ENCODE assay signal across 22 cellular contexts in genomic region chr9:86262436-86262835, GRCh38. TPM values are rescaled to one million over a fixed set of nuclear protein-coding genes. Genes with fewer than 3 reads are reported as not detected.
A peak's percentile ranks its signal among the peaks of the same experiment; 100 is the strongest.
DNase-seq lines count a peak whose midpoint lies in the region; ATAC-seq and TF ChIP-seq lines count a peak whose summit lies in the region.
"Had no signal": no experiment of that assay in that cellular context is flagged by ENCODE, and none has a peak within 500 bp of the region (broad histone marks: within the 10 kb centered on the region; RNA-seq: fewer than 3 reads in every experiment).

No MANE protein-coding gene starts in this region.

- H2AFZ ChIP-seq in IMR-90 (replicated peaks; ENCODE audit: low read length, poor library complexity) (no peak overlapping the region), neuronal stem cell (ENCODE audit: low read length) (peak overlapping the region; percentile 33)

- H3K9ac ChIP-seq in IMR-90 (ENCODE audit: low read depth, low read length), result no peak overlapping the region
- no peak overlapping the region for H3K9ac ChIP-seq in neuronal stem cell (ENCODE audit: low read depth, low read length, poor library complexity)
- H3K9ac ChIP-seq: BLaER1, SK-N-SH had no signal

- H3K27me3 Mint-ChIP-seq in endothelial cell (ENCODE audit: unreplicated experiment), result peaks cover under 1% of the 10 kb centered on the region
- H3K27me3 Mint-ChIP-seq in activated T-helper 17 cell treated with anti-CD3 and anti-CD28 coated beads, Interleukin-2, amount 50 U/mL, for 72 hours, result no peaks in the 10 kb centered on the region
- H3K27me3 Mint-ChIP-seq: CD4-positive, CD25-positive, alpha-beta regulatory T cell had no signal

- H3K9me1 ChIP-seq in IMR-90 (ENCODE audit: insufficient read depth, low read length), result peaks cover 19% of the 10 kb centered on the region; the same call in 1 of the 2 replicates

- no peaks in the 10 kb centered on the region for H4K20me1 ChIP-seq in IMR-90 (ENCODE audit: insufficient read depth, low read length)

- in situ Hi-C loops in IMR-90 (cut with MboI; ENCODE audit: low sequenced_read_pairs), result no loop called here

- 68 to 84% methylated on average over 4 of the region's 4 CpGs for WGBS in heart right ventricle, 2 donors
- no CpG with 5 or more reads among the region's 4 CpGs for WGBS in IMR-90 (ENCODE audit: extremely low coverage in 2 of 2, insufficient read length in 1 of 2), 2 experiments
- no CpG with 5 or more reads among the region's 4 CpGs for WGBS in neuronal stem cell (ENCODE audit: extremely low coverage in 2 of 2, insufficient read length in 2 of 2, insufficient replicate concordance in 1 of 2), 2 donors
- 77 to 78% methylated on average over 4 of the region's 4 CpGs for WGBS in gastroesophageal sphincter (ENCODE audit: low coverage in 1 of 2), 2 donors

- H3K27me3 ChIP-seq in heart right ventricle (no peaks in the 10 kb centered on the region), IMR-90 (ENCODE audit: control insufficient read depth, insufficient read depth, low read length) (no peaks in the 10 kb centered on the region), neuronal stem cell (ENCODE audit: control insufficient read depth in 3 of 3, insufficient read depth in 3 of 3, low read depth in 1 of 3, low read length in 3 of 3) (no peaks in the 10 kb centered on the region), gastroesophageal sphincter (no peaks in the 10 kb centered on the region)
- H3K27me3 ChIP-seq: BLaER1 had no signal

- TF ChIP-seq CTCF in heart right ventricle (IDR thresholded peaks at IDR 0.05) (no peak), IMR-90 (conservative IDR thresholded peaks at IDR 0.05; ENCODE audit: low read depth, low read length) (no peak), endothelial cell (IDR thresholded peaks at IDR 0.05; ENCODE audit: unreplicated experiment) (no peak), gastroesophageal sphincter (IDR thresholded peaks at IDR 0.05) (no peak)

- no peak overlapping the region for H3K56ac ChIP-seq in IMR-90 (ENCODE audit: extremely low read depth, insufficient read depth, low read length)

- H3K9me3 ChIP-seq in heart right ventricle, result no peaks in the 10 kb centered on the region
- no peaks in the 10 kb centered on the region for H3K9me3 ChIP-seq in IMR-90 (ENCODE audit: control insufficient read depth, insufficient read depth, low read length)
- no peaks in the 10 kb centered on the region for H3K9me3 ChIP-seq in neuronal stem cell (replicated peaks in 1 of 2; ENCODE audit: control insufficient read depth in 2 of 2, insufficient read depth in 1 of 2, low read depth in 1 of 2, low read length in 2 of 2)
- H3K9me3 ChIP-seq in gastroesophageal sphincter, result no peaks in the 10 kb centered on the region
- H3K9me3 ChIP-seq: BLaER1, HAP-1, SK-N-SH had no signal

- intact Hi-C loops in heart right ventricle (cut with DNase I) (no loop called here), cardiac septum (cut with DNase I) (no loop called here), IMR-90 (cut with micrococcal nuclease) (no loop called here)

- TF ChIP-seq POLR2A in IMR-90 (IDR thresholded peaks at IDR 0.05; ENCODE audit: low read depth, low read length) (no peak), gastroesophageal sphincter (IDR thresholded peaks at IDR 0.05) (no peak)

- DNase-seq in heart right ventricle, result no peak
- DNase-seq in cardiac septum (ENCODE audit: low spot score), result no peak
- DNase-seq in IMR-90, result no peak
- DNase-seq in endothelial cell (ENCODE audit: low spot score), result peak; percentile 18
- no peak for DNase-seq in neuronal stem cell (ENCODE audit: low spot score)
- DNase-seq in NOMO-1 treated with DMSO at 0.1 percent for 48 hours (lab: John Stamatoyannopoulos, UW; ENCODE audit: unreplicated experiment), result no peak
- DNase-seq: CD4-positive, CD25-positive, alpha-beta regulatory T cell; DMS153; DND-41; NCI-H1048; NCI-H1417; NCI-H1694; NCI-H2029 treated with DMSO at 0.1 percent for 48 hours; NCI-H2227 treated with DMSO at 0.1 percent for 48 hours; NCI-H526 treated with DMSO at 0.1 percent for 48 hours; SK-N-SH had no signal

- no peak overlapping the region for H3K18ac ChIP-seq in IMR-90 (ENCODE audit: low read depth, low read length)
- no peak overlapping the region for H3K18ac ChIP-seq in neuronal stem cell (ENCODE audit: low read length)

- H3K4me1 ChIP-seq in heart right ventricle, result peaks cover 0 to 16% (median 0%) of the 10 kb centered on the region in 9 donors
- peaks cover 4% of the 10 kb centered on the region; the same call in 1 of the 2 replicates for H3K4me1 ChIP-seq in IMR-90 (ENCODE audit: control insufficient read depth, insufficient read depth, low read length)
- peaks cover 11 to 20% of the 10 kb centered on the region in 2 donors for H3K4me1 ChIP-seq in neuronal stem cell (ENCODE audit: control insufficient read depth in 2 of 2, insufficient read depth in 1 of 2, low read depth in 1 of 2, low read length in 2 of 2)
- no peaks in the 10 kb centered on the region for H3K4me1 ChIP-seq in gastroesophageal sphincter
- H3K4me1 ChIP-seq: BLaER1, HAP-1 had no signal

- no peak overlapping the region for H2BK12ac ChIP-seq in neuronal stem cell (ENCODE audit: low read length)

- H2BK120ac ChIP-seq in IMR-90 (ENCODE audit: low read depth, low read length), result no peak overlapping the region
- no peak overlapping the region for H2BK120ac ChIP-seq in neuronal stem cell (ENCODE audit: low read depth, low read length)

- H3K4me2 ChIP-seq in IMR-90 (ENCODE audit: low read depth, low read length) (no peak overlapping the region), neuronal stem cell (ENCODE audit: insufficient read depth, low read length, poor library complexity, severe bottlenecking) (no peak overlapping the region)
- H3K4me2 ChIP-seq: BLaER1, SK-N-SH had no signal

- no peak overlapping the region for H4K91ac ChIP-seq in IMR-90 (ENCODE audit: insufficient read depth, low read depth, low read length)
- H4K91ac ChIP-seq in neuronal stem cell (ENCODE audit: low read depth, low read length, poor library complexity), result no peak overlapping the region

- peaks cover 0 to 10% of the 10 kb centered on the region in 2 experiments for H3K79me1 ChIP-seq in IMR-90 (ENCODE audit: low read depth in 1 of 2, low read length in 2 of 2)
- H3K79me1 ChIP-seq in neuronal stem cell (ENCODE audit: low read depth, low read length), result peaks cover 2% of the 10 kb centered on the region

- H2AK5ac ChIP-seq in IMR-90 (ENCODE audit: low read depth, low read length) (no peak overlapping the region), neuronal stem cell (ENCODE audit: low read depth, low read length) (no peak overlapping the region)

- ATAC-seq in heart right ventricle (peak in 6 of 8 donors; percentile 44 to 70 (median 56)), IMR-90 (ENCODE audit: low read depth) (no peak), gastroesophageal sphincter (no peak)
- no peak for ATAC-seq in activated T-helper 17 cell treated with anti-CD3 and anti-CD28 coated beads, Interleukin-2, amount 50 U/mL, for 72 hours (replicated peaks)
- ATAC-seq: Panc1 had no signal

- H3K4me3 Mint-ChIP-seq in endothelial cell (ENCODE audit: unreplicated experiment), result peak overlapping the region; percentile 64
- no peak overlapping the region for H3K4me3 Mint-ChIP-seq in activated T-helper 17 cell treated with anti-CD3 and anti-CD28 coated beads, Interleukin-2, amount 50 U/mL, for 72 hours
- H3K4me3 Mint-ChIP-seq: CD4-positive, CD25-positive, alpha-beta regulatory T cell had no signal

- no peak overlapping the region for H2BK15ac ChIP-seq in IMR-90 (ENCODE audit: low read depth, low read length)
- H2BK15ac ChIP-seq in neuronal stem cell (ENCODE audit: low read length), result no peak overlapping the region

- peak overlapping the region; percentile 94 for H3K27ac Mint-ChIP-seq in endothelial cell (ENCODE audit: unreplicated experiment)
- no peak overlapping the region for H3K27ac Mint-ChIP-seq in activated T-helper 17 cell treated with anti-CD3 and anti-CD28 coated beads, Interleukin-2, amount 50 U/mL, for 72 hours

- H3K4me3 ChIP-seq in heart right ventricle (no peak overlapping the region), IMR-90 (ENCODE audit: insufficient read depth, low read depth, low read length) (no peak overlapping the region), neuronal stem cell (ENCODE audit: low read length in 2 of 2) (no peak overlapping the region), gastroesophageal sphincter (no peak overlapping the region)
- H3K4me3 ChIP-seq: BLaER1, HAP-1 had no signal

- H3K4me1 Mint-ChIP-seq in endothelial cell (ENCODE audit: unreplicated experiment), result peaks cover 48% of the 10 kb centered on the region
- no peaks in the 10 kb centered on the region for H3K4me1 Mint-ChIP-seq in activated T-helper 17 cell treated with anti-CD3 and anti-CD28 coated beads, Interleukin-2, amount 50 U/mL, for 72 hours

- H3K36me3 ChIP-seq in heart right ventricle, result peaks cover 0 to 63% (median 5%) of the 10 kb centered on the region in 9 donors
- H3K36me3 ChIP-seq in IMR-90 (ENCODE audit: control insufficient read depth, insufficient read depth, low read length), result peaks cover 18% of the 10 kb centered on the region
- H3K36me3 ChIP-seq in neuronal stem cell (replicated peaks in 1 of 2; ENCODE audit: control insufficient read depth in 2 of 2, insufficient read depth in 2 of 2, low read length in 2 of 2), result peaks cover 0 to 35% of the 10 kb centered on the region in 2 donors
- H3K36me3 ChIP-seq in gastroesophageal sphincter, result peaks cover 0 to 65% of the 10 kb centered on the region in 2 donors

- no peaks in the 10 kb centered on the region for H3K9me3 Mint-ChIP-seq in endothelial cell (ENCODE audit: unreplicated experiment)
- H3K9me3 Mint-ChIP-seq in activated T-helper 17 cell treated with anti-CD3 and anti-CD28 coated beads, Interleukin-2, amount 50 U/mL, for 72 hours, result no peaks in the 10 kb centered on the region

- peak overlapping the region; percentile 81 for H2AK9ac ChIP-seq in IMR-90 (replicated peaks; ENCODE audit: low read depth, low read length, poor library complexity)

- no peak for TF ChIP-seq RAD21 in IMR-90 (IDR thresholded peaks at IDR 0.05; ENCODE audit: low read length)

- H3K27ac ChIP-seq in heart right ventricle (peak overlapping the region in 1 of 10 donors; percentile 7), IMR-90 (ENCODE audit: insufficient read depth, low read length) (no peak overlapping the region), neuronal stem cell (replicated peaks; ENCODE audit: low read length) (no peak overlapping the region), gastroesophageal sphincter (no peak overlapping the region)
- H3K27ac ChIP-seq: BLaER1, RWPE1 had no signal

- POLR2A ChIA-PET in IMR-90 (lab: Charles Lee; ENCODE audit: unreplicated experiment), result no interaction called here

- no peak overlapping the region for H3K4ac ChIP-seq in IMR-90 (ENCODE audit: low read depth, low read length)
- H3K4ac ChIP-seq in neuronal stem cell (ENCODE audit: low read length), result no peak overlapping the region

- dilution Hi-C loops in IMR-90 (cut with HindIII; ENCODE audit: low sequenced_read_pairs, unreplicated experiment), result no loop called here

- H3K36me3 Mint-ChIP-seq in endothelial cell (ENCODE audit: low read depth, unreplicated experiment), result peaks cover 16% of the 10 kb centered on the region
- H3K36me3 Mint-ChIP-seq in activated T-helper 17 cell treated with anti-CD3 and anti-CD28 coated beads, Interleukin-2, amount 50 U/mL, for 72 hours (ENCODE audit: low read depth), result peaks cover 64% of the 10 kb centered on the region

- H4K8ac ChIP-seq in IMR-90 (ENCODE audit: low read depth in 2 of 2, low read length in 2 of 2) (no peak overlapping the region), neuronal stem cell (ENCODE audit: low read depth, low read length) (no peak overlapping the region)

- no peak overlapping the region for H4K5ac ChIP-seq in IMR-90 (ENCODE audit: low read depth, low read length)

- H2BK20ac ChIP-seq in IMR-90 (ENCODE audit: low read depth, low read length), result no peak overlapping the region

- BruUV-seq in IMR-90 (replicated peaks; lab: Mats Ljungman, UMichigan), result no TSS peak

- CTCF ChIA-PET in IMR-90 (lab: Yijun Ruan, JAX), result interaction anchor here (1.0 kb wide), 1 partner anchor 13 kb away, joined by 4 read pairs; no protein-coding TSS in a partner anchor

- H3K23ac ChIP-seq in IMR-90 (ENCODE audit: low read depth, low read length) (no peak overlapping the region), neuronal stem cell (ENCODE audit: low read depth, low read length, poor library complexity) (no peak overlapping the region)

- H2BK5ac ChIP-seq in IMR-90 (ENCODE audit: low read depth, low read length, poor library complexity, severe bottlenecking) (no peak overlapping the region), neuronal stem cell (ENCODE audit: low read length) (no peak overlapping the region)

- no peak for TF ChIP-seq EP300 in gastroesophageal sphincter (IDR thresholded peaks at IDR 0.05)

- H3K14ac ChIP-seq in IMR-90 (replicated peaks; ENCODE audit: low read depth, low read length) (no peak overlapping the region), neuronal stem cell (ENCODE audit: low read length) (no peak overlapping the region)

RNA-seq across cellular contexts. Expression of gene C9orf153, which starts 3.0 kb away (rescaled TPM):
- total RNA-seq in heart right ventricle (under 1 TPM in 8 of 10 donors, not detected in 2; 0.14 to 0.72 (median 0.34) TPM), cardiac septum (not detected), IMR-90 (2012; rRNA removed) (not detected in 2 replicates), endothelial cell (ENCODE audit: unreplicated experiment) (0.36 TPM), gastroesophageal sphincter (under 1 TPM in 3 of 4 donors, not detected in 1; 0.31 to 0.54 (median 0.47) TPM)
- polyA plus RNA-seq in heart right ventricle (under 1 TPM; 0.06 to 0.44 TPM), IMR-90 (2012; rRNA removed) (not detected in 2 replicates)
- not detected in 2 replicates for polyA plus RNA-seq in IMR-90 (2012; cell fraction: cytosol; rRNA removed)
- 0.07 TPM in 1 of 2 replicates, not detected in the other for polyA plus RNA-seq in IMR-90 (2012; cell fraction: nucleus; rRNA removed; ENCODE audit: low replicate concordance)
- polyA plus RNA-seq in neuronal stem cell (2013, experiment 1 of 2), result 0.08 TPM
- polyA plus RNA-seq in neuronal stem cell (2013, experiment 2 of 2), result 0.07 TPM
- total RNA-seq in activated T-helper 17 cell treated with anti-CD3 and anti-CD28 coated beads, Interleukin-2, amount 50 U/mL, for 72 hours, result 1 to 10 TPM in 1 of 2 donors, under 1 TPM in 1; 0.26 to 1.0 TPM
- polyA plus RNA-seq: CD4-positive, CD25-positive, alpha-beta regulatory T cell had no signal

RNA-seq across cellular contexts. Expression of gene ISCA1, which starts 19.9 kb away (rescaled TPM):
- total RNA-seq in heart right ventricle (10 to 100 TPM; 50.7 to 86.1 (median 71.7) TPM), cardiac septum (49.2 TPM), IMR-90 (2012; rRNA removed) (14.7 and 26.4 TPM in 2 replicates), endothelial cell (ENCODE audit: unreplicated experiment) (41.9 TPM), gastroesophageal sphincter (10 to 100 TPM; 43.3 to 81.2 (median 57.6) TPM)
- polyA plus RNA-seq in heart right ventricle (10 to 100 TPM; 27.1 to 42.0 TPM), IMR-90 (2012; rRNA removed) (14.0 and 15.1 TPM in 2 replicates)
- 3.7 and 4.1 TPM in 2 replicates for polyA plus RNA-seq in IMR-90 (2012; cell fraction: cytosol; rRNA removed)
- 2.8 and 14.3 TPM in 2 replicates for polyA plus RNA-seq in IMR-90 (2012; cell fraction: nucleus; rRNA removed; ENCODE audit: low replicate concordance)
- 21.0 TPM for polyA plus RNA-seq in neuronal stem cell (2013, experiment 1 of 2)
- polyA plus RNA-seq in neuronal stem cell (2013, experiment 2 of 2), result 21.0 TPM
- total RNA-seq in activated T-helper 17 cell treated with anti-CD3 and anti-CD28 coated beads, Interleukin-2, amount 50 U/mL, for 72 hours, result 10 to 100 TPM; 33.2 to 34.6 TPM

Comparison
In these comparisons a context has a peak if more than half of its experiments do, and no peak if none do; other contexts are left out.
1. ATAC-seq: peak in heart right ventricle (6 of 8); none in IMR-90 (single experiment), gastroesophageal sphincter (single experiment) and activated T-helper 17 cell treated with anti-CD3 and anti-CD28 coated beads, Interleukin-2, amount 50 U/mL, for 72 hours (single experiment).